In the genomic region with DNA sequence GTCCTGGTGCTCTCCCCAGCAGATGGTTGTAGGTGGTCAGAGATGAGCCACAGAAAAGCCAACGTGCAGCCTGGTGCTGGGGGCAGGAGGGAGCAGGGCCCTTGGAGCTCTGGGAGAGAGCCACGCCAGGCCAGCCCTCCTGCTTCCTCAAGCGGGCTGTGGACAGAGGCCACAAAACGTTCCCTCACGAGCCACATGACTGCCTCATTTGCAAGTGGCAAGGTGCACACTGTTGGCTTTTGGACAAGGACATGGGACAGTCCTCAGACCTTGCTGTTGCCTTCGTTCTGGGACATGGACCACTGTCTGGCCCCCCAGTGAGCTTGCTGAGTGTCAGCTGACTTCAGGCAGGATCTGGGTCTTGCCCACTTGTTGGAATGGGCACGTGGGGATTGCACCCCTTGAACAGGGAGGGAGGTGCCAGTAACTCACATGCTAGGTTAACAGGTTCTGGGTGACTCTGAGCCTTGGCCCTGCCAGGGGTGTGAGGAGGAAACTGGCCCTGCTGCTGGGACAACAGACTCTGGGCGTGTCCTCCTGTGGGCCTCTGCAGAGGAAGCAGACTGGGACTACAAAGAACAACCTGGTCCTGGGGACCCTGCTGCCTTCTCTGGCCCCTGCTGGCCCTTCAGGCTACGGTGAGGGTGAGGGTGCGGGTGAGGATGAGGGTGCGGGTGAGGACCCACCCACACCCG, we compare ENCODE assay signal across 12 cellular contexts. TPM values are rescaled to one million over a fixed set of nuclear protein-coding genes. Genes with fewer than 3 reads are reported as not detected.
DNase-seq lines count a peak whose midpoint lies in the region; ATAC-seq and TF ChIP-seq lines count a peak whose summit lies in the region.
"Had no signal": no experiment of that assay in that cellular context is flagged by ENCODE, and none has a peak within 500 bp of the region (broad histone marks: within the 10 kb centered on the region; RNA-seq: fewer than 3 reads in every experiment).

No MANE protein-coding gene starts in this region.

- no peak overlapping the region for H3K27ac Mint-ChIP-seq in Calu3 (ENCODE audit: unreplicated experiment)
- H3K27ac Mint-ChIP-seq in activated naive CD8-positive, alpha-beta T cell treated with anti-CD3 and anti-CD28 coated beads, Interleukin-2, amount 50 U/mL, for 24 hours = no peak overlapping the region
- no peak overlapping the region for H3K27ac Mint-ChIP-seq in neural crest cell (ENCODE audit: unreplicated experiment)

- H3K4me3 ChIP-seq in body of pancreas = no peak overlapping the region

- H3K27me3 Mint-ChIP-seq in Calu3 (ENCODE audit: unreplicated experiment) = peaks cover 5% of the 10 kb centered on the region
- H3K27me3 Mint-ChIP-seq in activated naive CD8-positive, alpha-beta T cell treated with anti-CD3 and anti-CD28 coated beads, Interleukin-2, amount 50 U/mL, for 24 hours = no peaks in the 10 kb centered on the region
- peaks cover 50% of the 10 kb centered on the region for H3K27me3 Mint-ChIP-seq in neural crest cell (ENCODE audit: low read depth)

- intact Hi-C loops in Calu3 (cut with micrococcal nuclease; ENCODE audit: unreplicated experiment) = no loop called here
- intact Hi-C loops in body of pancreas (cut with DNase I) = no loop called here

- 70 to 100% methylated on average over 2 to 12 of the region's 12 CpGs for WGBS in body of pancreas, 2 donors

- no peak for ATAC-seq in activated naive CD8-positive, alpha-beta T cell treated with anti-CD3 and anti-CD28 coated beads, Interleukin-2, amount 50 U/mL, for 24 hours
- ATAC-seq in HG03139 (IDR thresholded peaks at IDR 0.05; ENCODE audit: unreplicated experiment) (no peak), body of pancreas (no peak)

- peaks cover 45% of the 10 kb centered on the region for H3K4me1 ChIP-seq in body of pancreas

- peak overlapping the region; percentile 2 for H3K27ac ChIP-seq in KOPT-K1 (ENCODE audit: low read depth, low read length, poor library complexity, severe bottlenecking)
- H3K27ac ChIP-seq in body of pancreas = no peak overlapping the region

- TSS peak; percentile 29 for BruUV-seq in Calu3 (replicated peaks; lab: Mats Ljungman, UMichigan)

- peak; percentile 65 for DNase-seq in Calu3
- no peak for DNase-seq in activated naive CD8-positive, alpha-beta T cell treated with anti-CD3 and anti-CD28 coated beads, Interleukin-2, amount 50 U/mL, for 24 hours
- DNase-seq in neural crest cell (ENCODE audit: low read depth, low spot score) = no peak
- no peak for DNase-seq in NCI-H524 treated with DMSO at 0.1 percent for 48 hours (lab: John Stamatoyannopoulos, UW)
- DNase-seq in body of pancreas = no peak
- DNase-seq: activated gamma-delta T cell treated with Interleukin-2 at 50 U/mL for 16 hours; DMS79 treated with DMSO at 0.1 percent for 48 hours; effector CD4-positive, alpha-beta T cell; occipital lobe; T1000 had no signal

- TF ChIP-seq CTCF in Calu3 (IDR thresholded peaks at IDR 0.05; ENCODE audit: unreplicated experiment) (no peak), neural crest cell (conservative IDR thresholded peaks at IDR 0.05) (no peak), body of pancreas (IDR thresholded peaks at IDR 0.05) (no peak)

- H3K4me1 Mint-ChIP-seq in Calu3 (ENCODE audit: low read depth, unreplicated experiment) (peaks cover 24% of the 10 kb centered on the region), neural crest cell (no peaks in the 10 kb centered on the region)
- H3K4me1 Mint-ChIP-seq in activated naive CD8-positive, alpha-beta T cell treated with anti-CD3 and anti-CD28 coated beads, Interleukin-2, amount 50 U/mL, for 24 hours = peaks cover 35% of the 10 kb centered on the region

- peaks cover 46% of the 10 kb centered on the region for H3K36me3 Mint-ChIP-seq in Calu3 (ENCODE audit: insufficient read depth, unreplicated experiment)
- peaks cover 14% of the 10 kb centered on the region for H3K36me3 Mint-ChIP-seq in activated naive CD8-positive, alpha-beta T cell treated with anti-CD3 and anti-CD28 coated beads, Interleukin-2, amount 50 U/mL, for 24 hours (ENCODE audit: low read depth)
- no peaks in the 10 kb centered on the region for H3K36me3 Mint-ChIP-seq in neural crest cell (ENCODE audit: low read depth)

- H3K36me3 ChIP-seq in KOPT-K1 (ENCODE audit: insufficient read depth, low read length) = peaks cover 56% of the 10 kb centered on the region; the same call in 1 of the 2 replicates
- no peaks in the 10 kb centered on the region for H3K36me3 ChIP-seq in body of pancreas (replicated peaks in 1 of 2; ENCODE audit: insufficient read depth in 1 of 2, low read depth in 2 of 2)

- H3K9me3 Mint-ChIP-seq in Calu3 (ENCODE audit: low read depth, unreplicated experiment) = no peaks in the 10 kb centered on the region
- H3K9me3 Mint-ChIP-seq in activated naive CD8-positive, alpha-beta T cell treated with anti-CD3 and anti-CD28 coated beads, Interleukin-2, amount 50 U/mL, for 24 hours = no peaks in the 10 kb centered on the region
- H3K9me3 Mint-ChIP-seq in neural crest cell = no peaks in the 10 kb centered on the region

- CTCF ChIA-PET in Calu3 (lab: Charles Lee) = interaction anchor here (0.6 to 4.8 kb wide), 4 partner anchors 9 to 43 kb away, joined by 3 to 13 read pairs (median 5); no protein-coding TSS in a partner anchor

- peak overlapping the region; percentile 92 for H3K4me3 Mint-ChIP-seq in Calu3 (ENCODE audit: low read depth, unreplicated experiment)
- H3K4me3 Mint-ChIP-seq in activated naive CD8-positive, alpha-beta T cell treated with anti-CD3 and anti-CD28 coated beads, Interleukin-2, amount 50 U/mL, for 24 hours = peak overlapping the region; percentile 82
- H3K4me3 Mint-ChIP-seq in neural crest cell = peak overlapping the region; percentile 31

- H3K9me3 ChIP-seq in KOPT-K1 (ENCODE audit: insufficient read depth, low read length, poor library complexity, severe bottlenecking) = no peaks in the 10 kb centered on the region
- H3K9me3 ChIP-seq in body of pancreas = no peaks in the 10 kb centered on the region

- no peak for TF ChIP-seq POLR2A in body of pancreas (IDR thresholded peaks at IDR 0.05)

- no peaks in the 10 kb centered on the region for H3K27me3 ChIP-seq in body of pancreas

RNA-seq across cellular contexts. Expression of gene SLCO4A1, which starts 2.6 kb away (rescaled TPM):
- total RNA-seq in Calu3 (2022) (51.9 and 63.9 TPM in 2 replicates), neural crest cell (7.0 and 8.2 TPM in 2 replicates), body of pancreas (1 to 10 TPM; 2.6 to 6.2 TPM)

Comparison
In these comparisons a context has a peak if more than half of its experiments do, and no peak if none do; other contexts are left out.
1. H3K4me3 Mint-ChIP-seq: peak in every context shown above with its lines; median percentile 92 in Calu3; 82 in activated naive CD8-positive, alpha-beta T cell treated with anti-CD3 and anti-CD28 coated beads, Interleukin-2, amount 50 U/mL, for 24 hours; 31 in neural crest cell.